13 cellular contexts compared by ENCODE assay signal in the genomic region with DNA sequence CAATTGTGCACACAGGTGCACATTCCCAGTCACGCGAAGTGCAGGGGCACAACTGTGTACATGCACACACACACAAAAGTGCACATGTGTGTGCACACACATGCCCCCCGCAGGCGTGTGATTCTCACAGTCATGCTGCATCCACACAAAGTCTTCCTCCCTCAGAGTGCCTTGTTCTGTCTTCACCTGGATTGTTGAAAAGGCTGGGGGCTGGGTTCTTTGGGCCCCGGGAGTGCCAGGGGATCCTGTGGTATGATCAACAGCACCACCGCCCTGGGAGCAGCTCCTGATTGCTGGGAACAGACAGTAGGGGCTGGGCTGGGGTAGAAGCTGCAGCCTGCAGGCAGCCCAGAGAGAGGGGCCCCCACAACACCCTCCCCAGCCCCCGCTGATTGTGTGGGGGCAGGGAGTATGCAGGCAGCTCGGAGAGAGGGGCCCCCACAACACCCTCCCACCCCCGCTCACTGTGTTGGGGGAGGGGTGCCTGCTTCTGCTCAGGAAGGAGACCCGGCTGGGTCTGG. TPM values are rescaled to one million over a fixed set of nuclear protein-coding genes. Genes with fewer than 3 reads are reported as not detected.
DNase-seq lines count a peak whose midpoint lies in the region; ATAC-seq and TF ChIP-seq lines count a peak whose summit lies in the region.
"Had no signal": no experiment of that assay in that cellular context is flagged by ENCODE, and none has a peak within 500 bp of the region (broad histone marks: within the 10 kb centered on the region; RNA-seq: fewer than 3 reads in every experiment).

No MANE protein-coding gene starts in this region.

- TF ChIP-seq POLR2A in body of pancreas (IDR thresholded peaks at IDR 0.05), result no peak

- H3K4me3 ChIP-seq in HUES64 (ENCODE audit: low read length), result no peak overlapping the region
- no peak overlapping the region for H3K4me3 ChIP-seq in body of pancreas
- peak overlapping the region; percentile 83 for H3K4me3 ChIP-seq in retinal pigment epithelial cell (ENCODE audit: low read length)
- H3K4me3 ChIP-seq: esophagus muscularis mucosa had no signal

- H3K36me3 ChIP-seq in HUES64 (ENCODE audit: insufficient read depth, low read length) (peaks cover 16% of the 10 kb centered on the region; the same call in 1 of the 2 replicates), body of pancreas (replicated peaks in 1 of 2; ENCODE audit: insufficient read depth in 1 of 2, low read depth in 2 of 2) (no peaks in the 10 kb centered on the region)
- H3K36me3 ChIP-seq: esophagus muscularis mucosa, WERI-Rb-1 had no signal

- H3K9me3 ChIP-seq in HUES64 (ENCODE audit: insufficient read depth, low read depth, low read length), result no peaks in the 10 kb centered on the region
- H3K9me3 ChIP-seq in body of pancreas, result no peaks in the 10 kb centered on the region
- H3K9me3 ChIP-seq: esophagus muscularis mucosa had no signal

- H3K27me3 ChIP-seq in HUES64 (ENCODE audit: insufficient read depth, low read length) (peaks cover 6% of the 10 kb centered on the region), body of pancreas (no peaks in the 10 kb centered on the region)

- H3K4me1 ChIP-seq in HUES64 (ENCODE audit: insufficient read depth, low read length), result peaks cover 56% of the 10 kb centered on the region
- peaks cover 72% of the 10 kb centered on the region for H3K4me1 ChIP-seq in body of pancreas

- 84% methylated on average over 7 of the region's 10 CpGs for WGBS in HUES64
- WGBS in body of pancreas, 2 donors, result 50 to 59% methylated on average over 2 to 10 of the region's 10 CpGs

- no peak overlapping the region; the same call in 1 of the 2 replicates for H3K9ac ChIP-seq in HUES64 (ENCODE audit: low read depth, low read length)

- peak overlapping the region; percentile 52 for H3K27ac ChIP-seq in HUES64 (ENCODE audit: low read depth, low read length)
- peak overlapping the region in 3 of 4 donors; percentile 65 to 95 (median 94) for H3K27ac ChIP-seq in body of pancreas
- H3K27ac ChIP-seq: WERI-Rb-1 had no signal

- intact Hi-C loops in body of pancreas (cut with DNase I), result no loop called here

- no peak for TF ChIP-seq CTCF in body of pancreas (IDR thresholded peaks at IDR 0.05)
- no peak for TF ChIP-seq CTCF in retinal pigment epithelial cell (conservative IDR thresholded peaks at IDR 0.05; ENCODE audit: low read depth, low read length)

- no peak for ATAC-seq in body of pancreas
- no peak for ATAC-seq in GM21529 (IDR thresholded peaks at IDR 0.05; ENCODE audit: unreplicated experiment)
- no peak for ATAC-seq in HG02571 (IDR thresholded peaks at IDR 0.05; ENCODE audit: unreplicated experiment)

- DNase-seq in body of pancreas (peak in 1 of 4 donors; percentile 8), islet precursor cell (peak; percentile 50), retinal pigment epithelial cell (ENCODE audit: low read depth) (no peak), NCI-H187 (lab: John Stamatoyannopoulos, UW) (no peak), putamen (ENCODE audit: low spot score) (no peak)
- DNase-seq: glutamatergic neuron, NCI-H1105, NCI-H2227 treated with DMSO at 0.1 percent for 48 hours, WERI-Rb-1 had no signal

RNA-seq across cellular contexts. Expression of a gene that starts 3.4 kb away (rescaled TPM):
- polyA plus RNA-seq in HUES64 (2013, experiment 1 of 2), result 84.3 TPM
- 87.8 TPM for polyA plus RNA-seq in HUES64 (2013, experiment 2 of 2)
- 100 to 1,000 TPM; 108 to 284 TPM for total RNA-seq in body of pancreas
